ENCODE assay signal across 1 cellular context in genomic region chr6:148760568-148761531, GRCh38.
TF ChIP-seq lines count a peak whose summit lies in the region.

No MANE protein-coding gene starts in this region.

TF ChIP-seq in GM12878, 131 proteins besides CTCF, POLR2A, EP300 and RAD21 (continued from another document):
- TF ChIP-seq ZNF592 (IDR thresholded peaks at IDR 0.05) (no peak), SMAD1 (IDR thresholded peaks at IDR 0.05; ENCODE audit: low read depth, partially characterized antibody) (no peak), ZNF24 (IDR thresholded peaks at IDR 0.05) (peak; percentile 38; the same call in 1 of the 2 replicates), TCF7 (IDR thresholded peaks at IDR 0.05; ENCODE audit: borderline replicate concordance) (no peak), CHD4 (IDR thresholded peaks at IDR 0.05) (no peak), MYC (IDR thresholded peaks at IDR 0.05; ENCODE audit: insufficient read depth, insufficient read length, insufficient replicate concordance, low read length, severe bottlenecking) (no peak), TCF3 (IDR thresholded peaks at IDR 0.05; ENCODE audit: borderline replicate concordance, insufficient read depth, low read depth, low read length) (no peak), TARDBP (IDR thresholded peaks at IDR 0.05; ENCODE audit: borderline replicate concordance) (no peak), EZH2 (IDR thresholded peaks at IDR 0.05; ENCODE audit: borderline replicate concordance, control insufficient read depth, low read depth, low read length) (no peak), EGR1 (IDR thresholded peaks at IDR 0.05; ENCODE audit: borderline replicate concordance in 1 of 2, low read depth in 2 of 2, low read length in 2 of 2) (no peak), TAF1 (IDR thresholded peaks at IDR 0.05; ENCODE audit: borderline replicate concordance, low read depth, low read length) (0 out of 2 replicates have a peak, but pooled peaks have one; percentile 56), BACH1 (IDR thresholded peaks at IDR 0.05; ENCODE audit: borderline replicate concordance) (peak; percentile 63; the same call in 1 of the 2 replicates), PKNOX1 (IDR thresholded peaks at IDR 0.05) (peak; percentile 27; the same call in 1 of the 2 replicates), SUZ12 (IDR thresholded peaks at IDR 0.05; ENCODE audit: unreplicated experiment) (no peak), POU2F2 (IDR thresholded peaks at IDR 0.05; ENCODE audit: borderline replicate concordance, low read depth, low read length) (peak; percentile 70; the same call in 2 of the 3 replicates)
- TF ChIP-seq, protein P1, sequence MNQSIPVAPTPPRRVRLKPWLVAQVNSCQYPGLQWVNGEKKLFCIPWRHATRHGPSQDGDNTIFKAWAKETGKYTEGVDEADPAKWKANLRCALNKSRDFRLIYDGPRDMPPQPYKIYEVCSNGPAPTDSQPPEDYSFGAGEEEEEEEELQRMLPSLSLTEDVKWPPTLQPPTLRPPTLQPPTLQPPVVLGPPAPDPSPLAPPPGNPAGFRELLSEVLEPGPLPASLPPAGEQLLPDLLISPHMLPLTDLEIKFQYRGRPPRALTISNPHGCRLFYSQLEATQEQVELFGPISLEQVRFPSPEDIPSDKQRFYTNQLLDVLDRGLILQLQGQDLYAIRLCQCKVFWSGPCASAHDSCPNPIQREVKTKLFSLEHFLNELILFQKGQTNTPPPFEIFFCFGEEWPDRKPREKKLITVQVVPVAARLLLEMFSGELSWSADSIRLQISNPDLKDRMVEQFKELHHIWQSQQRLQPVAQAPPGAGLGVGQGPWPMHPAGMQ (IDR thresholded peaks at IDR 0.05; ENCODE audit: borderline replicate concordance): no peak
- TF ChIP-seq, protein P2, sequence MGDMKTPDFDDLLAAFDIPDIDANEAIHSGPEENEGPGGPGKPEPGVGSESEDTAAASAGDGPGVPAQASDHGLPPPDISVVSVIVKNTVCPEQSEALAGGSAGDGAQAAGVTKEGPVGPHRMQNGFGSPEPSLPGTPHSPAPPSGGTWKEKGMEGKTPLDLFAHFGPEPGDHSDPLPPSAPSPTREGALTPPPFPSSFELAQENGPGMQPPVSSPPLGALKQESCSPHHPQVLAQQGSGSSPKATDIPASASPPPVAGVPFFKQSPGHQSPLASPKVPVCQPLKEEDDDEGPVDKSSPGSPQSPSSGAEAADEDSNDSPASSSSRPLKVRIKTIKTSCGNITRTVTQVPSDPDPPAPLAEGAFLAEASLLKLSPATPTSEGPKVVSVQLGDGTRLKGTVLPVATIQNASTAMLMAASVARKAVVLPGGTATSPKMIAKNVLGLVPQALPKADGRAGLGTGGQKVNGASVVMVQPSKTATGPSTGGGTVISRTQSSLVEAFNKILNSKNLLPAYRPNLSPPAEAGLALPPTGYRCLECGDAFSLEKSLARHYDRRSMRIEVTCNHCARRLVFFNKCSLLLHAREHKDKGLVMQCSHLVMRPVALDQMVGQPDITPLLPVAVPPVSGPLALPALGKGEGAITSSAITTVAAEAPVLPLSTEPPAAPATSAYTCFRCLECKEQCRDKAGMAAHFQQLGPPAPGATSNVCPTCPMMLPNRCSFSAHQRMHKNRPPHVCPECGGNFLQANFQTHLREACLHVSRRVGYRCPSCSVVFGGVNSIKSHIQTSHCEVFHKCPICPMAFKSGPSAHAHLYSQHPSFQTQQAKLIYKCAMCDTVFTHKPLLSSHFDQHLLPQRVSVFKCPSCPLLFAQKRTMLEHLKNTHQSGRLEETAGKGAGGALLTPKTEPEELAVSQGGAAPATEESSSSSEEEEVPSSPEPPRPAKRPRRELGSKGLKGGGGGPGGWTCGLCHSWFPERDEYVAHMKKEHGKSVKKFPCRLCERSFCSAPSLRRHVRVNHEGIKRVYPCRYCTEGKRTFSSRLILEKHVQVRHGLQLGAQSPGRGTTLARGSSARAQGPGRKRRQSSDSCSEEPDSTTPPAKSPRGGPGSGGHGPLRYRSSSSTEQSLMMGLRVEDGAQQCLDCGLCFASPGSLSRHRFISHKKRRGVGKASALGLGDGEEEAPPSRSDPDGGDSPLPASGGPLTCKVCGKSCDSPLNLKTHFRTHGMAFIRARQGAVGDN (IDR thresholded peaks at IDR 0.05): peak; percentile 92
- TF ChIP-seq, protein P3, sequence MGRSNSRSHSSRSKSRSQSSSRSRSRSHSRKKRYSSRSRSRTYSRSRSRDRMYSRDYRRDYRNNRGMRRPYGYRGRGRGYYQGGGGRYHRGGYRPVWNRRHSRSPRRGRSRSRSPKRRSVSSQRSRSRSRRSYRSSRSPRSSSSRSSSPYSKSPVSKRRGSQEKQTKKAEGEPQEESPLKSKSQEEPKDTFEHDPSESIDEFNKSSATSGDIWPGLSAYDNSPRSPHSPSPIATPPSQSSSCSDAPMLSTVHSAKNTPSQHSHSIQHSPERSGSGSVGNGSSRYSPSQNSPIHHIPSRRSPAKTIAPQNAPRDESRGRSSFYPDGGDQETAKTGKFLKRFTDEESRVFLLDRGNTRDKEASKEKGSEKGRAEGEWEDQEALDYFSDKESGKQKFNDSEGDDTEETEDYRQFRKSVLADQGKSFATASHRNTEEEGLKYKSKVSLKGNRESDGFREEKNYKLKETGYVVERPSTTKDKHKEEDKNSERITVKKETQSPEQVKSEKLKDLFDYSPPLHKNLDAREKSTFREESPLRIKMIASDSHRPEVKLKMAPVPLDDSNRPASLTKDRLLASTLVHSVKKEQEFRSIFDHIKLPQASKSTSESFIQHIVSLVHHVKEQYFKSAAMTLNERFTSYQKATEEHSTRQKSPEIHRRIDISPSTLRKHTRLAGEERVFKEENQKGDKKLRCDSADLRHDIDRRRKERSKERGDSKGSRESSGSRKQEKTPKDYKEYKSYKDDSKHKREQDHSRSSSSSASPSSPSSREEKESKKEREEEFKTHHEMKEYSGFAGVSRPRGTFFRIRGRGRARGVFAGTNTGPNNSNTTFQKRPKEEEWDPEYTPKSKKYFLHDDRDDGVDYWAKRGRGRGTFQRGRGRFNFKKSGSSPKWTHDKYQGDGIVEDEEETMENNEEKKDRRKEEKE (IDR thresholded peaks at IDR 0.05): no peak
- TF ChIP-seq, protein P4, sequence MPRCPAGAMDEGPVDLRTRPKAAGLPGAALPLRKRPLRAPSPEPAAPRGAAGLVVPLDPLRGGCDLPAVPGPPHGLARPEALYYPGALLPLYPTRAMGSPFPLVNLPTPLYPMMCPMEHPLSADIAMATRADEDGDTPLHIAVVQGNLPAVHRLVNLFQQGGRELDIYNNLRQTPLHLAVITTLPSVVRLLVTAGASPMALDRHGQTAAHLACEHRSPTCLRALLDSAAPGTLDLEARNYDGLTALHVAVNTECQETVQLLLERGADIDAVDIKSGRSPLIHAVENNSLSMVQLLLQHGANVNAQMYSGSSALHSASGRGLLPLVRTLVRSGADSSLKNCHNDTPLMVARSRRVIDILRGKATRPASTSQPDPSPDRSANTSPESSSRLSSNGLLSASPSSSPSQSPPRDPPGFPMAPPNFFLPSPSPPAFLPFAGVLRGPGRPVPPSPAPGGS (IDR thresholded peaks at IDR 0.05; ENCODE audit: borderline replicate concordance, insufficient read depth, low read depth, low read length, poor library complexity, severe bottlenecking): no peak
- TF ChIP-seq, protein P5, sequence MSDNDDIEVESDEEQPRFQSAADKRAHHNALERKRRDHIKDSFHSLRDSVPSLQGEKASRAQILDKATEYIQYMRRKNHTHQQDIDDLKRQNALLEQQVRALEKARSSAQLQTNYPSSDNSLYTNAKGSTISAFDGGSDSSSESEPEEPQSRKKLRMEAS (IDR thresholded peaks at IDR 0.05; ENCODE audit: low read depth, low read length): peak; percentile 39; the same call in 1 of the 2 replicates
